ENCODE assay signal across 8 cellular contexts in the genomic region with DNA sequence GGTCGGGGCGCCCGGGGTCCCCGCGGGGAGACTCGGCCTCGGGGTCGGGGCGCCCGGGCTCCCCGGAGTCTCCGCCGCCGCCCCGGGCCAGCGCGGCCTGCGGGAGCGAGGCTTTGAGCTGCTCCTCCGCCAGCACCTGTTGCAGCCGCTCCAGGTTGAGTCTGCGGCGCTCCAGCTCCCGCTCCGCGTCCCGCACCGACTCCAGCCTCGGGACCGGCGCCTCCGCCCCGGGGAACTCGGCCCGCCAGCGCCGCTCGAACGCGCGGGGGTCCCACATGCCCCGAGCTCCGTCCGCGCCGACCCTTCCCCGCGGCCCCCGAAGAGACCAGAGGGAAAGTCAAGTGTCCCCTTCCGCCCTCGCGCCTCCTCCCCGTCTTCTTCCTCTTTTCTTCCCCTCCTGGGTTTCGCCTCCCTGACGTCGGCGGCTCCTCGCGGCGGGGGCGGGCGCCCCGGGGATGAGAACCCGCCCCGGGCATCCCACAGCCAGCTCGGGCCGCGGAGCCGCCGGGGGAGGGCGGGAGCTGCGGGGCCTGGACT. TPM values are rescaled to one million over a fixed set of nuclear protein-coding genes. Genes with fewer than 3 reads are reported as not detected.
DNase-seq lines count a peak whose midpoint lies in the region; ATAC-seq and TF ChIP-seq lines count a peak whose summit lies in the region.

No MANE protein-coding gene starts in this region.

- ATAC-seq in natural killer cell (peak; percentile 45 to 52 (median 51)), upper lobe of left lung (ENCODE audit: low FRiP score in 2 of 2) (peak in 1 of 2 donors; percentile 91), GM18870 (IDR thresholded peaks at IDR 0.05; ENCODE audit: unreplicated experiment) (no peak)

- no peak for DNase-seq in AG10803 (ENCODE audit: low read depth)
- peak; percentile 95 for DNase-seq in GM19238 (ENCODE audit: insufficient read length, low spot score)
- peak; percentile 36 for DNase-seq in activated CD4-positive, alpha-beta T cell treated with anti-CD3 and anti-CD28 coated beads, Interleukin-2, amount 10 ng/mL, durations not matched to agents 7 days and 5 days
- peak; percentile 44 for DNase-seq in natural killer cell
- DNase-seq in upper lobe of left lung, result peak; percentile 82 to 95

- TF ChIP-seq EP300 in upper lobe of left lung (IDR thresholded peaks at IDR 0.05), result no peak

- intact Hi-C loops in natural killer cell (cut with micrococcal nuclease), result no loop called here

- under 1% methylated on average over 72 of the region's 72 CpGs for WGBS in HUES64
- 0 to 1% methylated on average over 36 to 72 of the region's 72 CpGs for WGBS in esophagus, 2 donors
- 0 to 1% methylated on average over 1 to 37 of the region's 72 CpGs for WGBS in upper lobe of left lung, 2 donors

- no peak for TF ChIP-seq CTCF in AG10803 (conservative IDR thresholded peaks at IDR 0.05; ENCODE audit: low read length)
- no peak for TF ChIP-seq CTCF in natural killer cell (IDR thresholded peaks at IDR 0.05)
- no peak for TF ChIP-seq CTCF in upper lobe of left lung (IDR thresholded peaks at IDR 0.05)

- peak overlapping the region; percentile 35 for H3K4me3 ChIP-seq in AG10803 (ENCODE audit: low read length)
- H3K4me3 ChIP-seq in HUES64 (ENCODE audit: low read length), result peak overlapping the region; percentile 52
- peak overlapping the region; percentile 51 to 52 for H3K4me3 ChIP-seq in esophagus (ENCODE audit: low read depth in 1 of 2, low read length in 2 of 2)
- peak overlapping the region; percentile 24 to 84 (median 65) for H3K4me3 ChIP-seq in upper lobe of left lung

- no peak overlapping the region for H3K27ac Mint-ChIP-seq in activated CD4-positive, alpha-beta T cell treated with anti-CD3 and anti-CD28 coated beads, Interleukin-2, amount 10 ng/mL, durations not matched to agents 7 days and 5 days
- peak overlapping the region in 1 of 2 donors; percentile 76 for H3K27ac Mint-ChIP-seq in natural killer cell

- CTCF ChIA-PET in activated CD4-positive, alpha-beta T cell treated with anti-CD3 and anti-CD28 coated beads, Interleukin-2, amount 10 ng/mL, durations not matched to agents 7 days and 5 days (lab: Charles Lee), result interaction anchor here (1.0 to 1.2 kb wide), 3 partner anchors 9 to 32 kb away, joined by 3 read pairs; no protein-coding TSS in a partner anchor

- POLR2A ChIA-PET in activated CD4-positive, alpha-beta T cell treated with anti-CD3 and anti-CD28 coated beads, Interleukin-2, amount 10 ng/mL, durations not matched to agents 7 days and 5 days (lab: Charles Lee), result interaction anchor here (0.7 kb wide), 1 partner anchor 134 kb away, joined by 4 read pairs; no protein-coding TSS in a partner anchor

- H3K9me3 ChIP-seq in HUES64 (ENCODE audit: insufficient read depth, low read depth, low read length), result no peaks in the 10 kb centered on the region
- peaks cover 0 to 7% of the 10 kb centered on the region in 2 donors for H3K9me3 ChIP-seq in esophagus (ENCODE audit: control insufficient read depth in 2 of 2, insufficient read depth in 1 of 2, low read depth in 1 of 2, low read length in 1 of 2)
- H3K9me3 ChIP-seq in upper lobe of left lung, result no peaks in the 10 kb centered on the region

- no peak overlapping the region for H3K9ac ChIP-seq in HUES64 (ENCODE audit: low read depth, low read length)

- peaks cover 10% of the 10 kb centered on the region for H3K4me1 Mint-ChIP-seq in activated CD4-positive, alpha-beta T cell treated with anti-CD3 and anti-CD28 coated beads, Interleukin-2, amount 10 ng/mL, durations not matched to agents 7 days and 5 days
- peaks cover 19 to 22% of the 10 kb centered on the region in 2 donors for H3K4me1 Mint-ChIP-seq in natural killer cell

- H3K27ac ChIP-seq in HUES64 (ENCODE audit: low read depth, low read length) (no peak overlapping the region), esophagus (ENCODE audit: low read depth in 2 of 2, low read length in 1 of 2) (peak overlapping the region in 1 of 2 donors; percentile 22), upper lobe of left lung (peak overlapping the region in 3 of 4 donors; percentile 72 to 87 (median 79))

- TF ChIP-seq POLR2A in upper lobe of left lung (IDR thresholded peaks at IDR 0.05), result peak in 3 of 4 donors; percentile 44 to 91 (median 54)

- no peaks in the 10 kb centered on the region for H3K9me3 Mint-ChIP-seq in activated CD4-positive, alpha-beta T cell treated with anti-CD3 and anti-CD28 coated beads, Interleukin-2, amount 10 ng/mL, durations not matched to agents 7 days and 5 days
- no peaks in the 10 kb centered on the region for H3K9me3 Mint-ChIP-seq in natural killer cell

- H3K4me1 ChIP-seq in HUES64 (ENCODE audit: insufficient read depth, low read length) (no peaks in the 10 kb centered on the region), esophagus (ENCODE audit: control insufficient read depth in 2 of 2, insufficient read depth in 2 of 2, low read length in 1 of 2) (peaks cover 0 to 6% of the 10 kb centered on the region in 2 donors), upper lobe of left lung (peaks cover 25 to 48% (median 33%) of the 10 kb centered on the region in 4 donors)

- H3K36me3 ChIP-seq in HUES64 (ENCODE audit: insufficient read depth, low read length) (no peaks in the 10 kb centered on the region), esophagus (ENCODE audit: control insufficient read depth in 2 of 2, insufficient read depth in 2 of 2, low read length in 1 of 2) (no peaks in the 10 kb centered on the region), upper lobe of left lung (no peaks in the 10 kb centered on the region)

- peak overlapping the region; percentile 41 for H3K4me3 Mint-ChIP-seq in activated CD4-positive, alpha-beta T cell treated with anti-CD3 and anti-CD28 coated beads, Interleukin-2, amount 10 ng/mL, durations not matched to agents 7 days and 5 days
- H3K4me3 Mint-ChIP-seq in natural killer cell, result peak overlapping the region; percentile 83

- peaks cover 76% of the 10 kb centered on the region for H3K27me3 ChIP-seq in HUES64 (ENCODE audit: insufficient read depth, low read length)
- peaks cover 0 to 5% of the 10 kb centered on the region in 2 donors for H3K27me3 ChIP-seq in esophagus (ENCODE audit: control insufficient read depth in 1 of 2, insufficient read depth in 2 of 2, low read length in 2 of 2)
- peaks cover 0 to 24% (median 4%) of the 10 kb centered on the region in 4 donors for H3K27me3 ChIP-seq in upper lobe of left lung

- H3K27me3 Mint-ChIP-seq in activated CD4-positive, alpha-beta T cell treated with anti-CD3 and anti-CD28 coated beads, Interleukin-2, amount 10 ng/mL, durations not matched to agents 7 days and 5 days, result peaks cover 58% of the 10 kb centered on the region
- H3K27me3 Mint-ChIP-seq in natural killer cell (ENCODE audit: low read depth in 2 of 2), result peaks cover 18 to 30% of the 10 kb centered on the region in 2 donors

- H3K36me3 Mint-ChIP-seq in activated CD4-positive, alpha-beta T cell treated with anti-CD3 and anti-CD28 coated beads, Interleukin-2, amount 10 ng/mL, durations not matched to agents 7 days and 5 days (ENCODE audit: low read depth), result peaks cover 1% of the 10 kb centered on the region
- no peaks in the 10 kb centered on the region for H3K36me3 Mint-ChIP-seq in natural killer cell

RNA-seq across cellular contexts. Expression of gene BHLHA9, which starts 40.8 kb away (rescaled TPM):
- not detected for polyA plus RNA-seq in HUES64 (2013, experiment 1 of 2)
- not detected for polyA plus RNA-seq in HUES64 (2013, experiment 2 of 2)
- total RNA-seq in activated CD4-positive, alpha-beta T cell treated with anti-CD3 and anti-CD28 coated beads, Interleukin-2, amount 10 ng/mL, durations not matched to agents 7 days and 5 days, result not detected
- not detected for polyA plus RNA-seq in esophagus
- not detected for total RNA-seq in natural killer cell
- not detected for total RNA-seq in upper lobe of left lung

RNA-seq across cellular contexts. Expression of gene ABR, which starts 49.6 kb away (rescaled TPM):
- polyA plus RNA-seq in HUES64 (2013, experiment 1 of 2), result 21.9 TPM
- 25.4 TPM for polyA plus RNA-seq in HUES64 (2013, experiment 2 of 2)
- total RNA-seq in activated CD4-positive, alpha-beta T cell treated with anti-CD3 and anti-CD28 coated beads, Interleukin-2, amount 10 ng/mL, durations not matched to agents 7 days and 5 days, result 100 to 1,000 TPM; 145 to 163 TPM
- polyA plus RNA-seq in esophagus, result 10 to 100 TPM; 48.6 to 57.7 TPM
- total RNA-seq in natural killer cell (100 to 1,000 TPM; 155 to 215 (median 163) TPM), upper lobe of left lung (100 to 1,000 TPM; 117 to 645 (median 206) TPM)

RNA-seq across cellular contexts. Expression of gene TRARG1, which starts 50.0 kb away (rescaled TPM):
- polyA plus RNA-seq in HUES64 (2013, experiment 1 of 2), result not detected
- polyA plus RNA-seq in HUES64 (2013, experiment 2 of 2), result not detected
- under 1 TPM; 0.27 to 0.52 TPM for total RNA-seq in activated CD4-positive, alpha-beta T cell treated with anti-CD3 and anti-CD28 coated beads, Interleukin-2, amount 10 ng/mL, durations not matched to agents 7 days and 5 days
- polyA plus RNA-seq in esophagus, result under 1 TPM; 0.04 to 0.08 TPM
- total RNA-seq in natural killer cell (under 1 TPM; 0.07 to 0.45 (median 0.43) TPM), upper lobe of left lung (not detected)
